ENCODE assay signal across 1 cellular context in genomic region chr2:127642706-127643697, GRCh38.
TF ChIP-seq lines count a peak whose summit lies in the region.

No MANE protein-coding gene starts in this region.

TF ChIP-seq in HepG2, 621 proteins besides CTCF, POLR2A, EP300 and RAD21:
- TF ChIP-seq FOXO4 (CRISPR knock-in tag; conservative IDR thresholded peaks at IDR 0.05), result 0 out of 2 replicates have a peak, but pooled peaks have one; percentile 54
- no peak for TF ChIP-seq ZNF598 (CRISPR knock-in tag; IDR thresholded peaks at IDR 0.05; ENCODE audit: borderline replicate concordance)
